8 cellular contexts compared by ENCODE assay signal in genomic region chr11:44565008-44565745, GRCh38.
A peak's percentile ranks its signal among the peaks of the same experiment; 100 is the strongest.
DNase-seq lines count a peak whose midpoint lies in the region; ATAC-seq lines count a peak whose summit lies in the region.

TSS of gene CD82 (plus strand) at chr11:44565663. CDS start at chr11:44594663, 29,000 bp downstream.

- DNase-seq in COLO829 (ENCODE audit: low spot score): peak; percentile 98
- peak; percentile 86 for DNase-seq in HS-5 (ENCODE audit: low read depth)
- peak; percentile 80 for DNase-seq in NK-92 (lab: John Stamatoyannopoulos, UW; ENCODE audit: unreplicated experiment)
- DNase-seq in activated CD8-positive, alpha-beta memory T cell treated with anti-CD3 and anti-CD28 coated beads for 24 hours: peak; percentile 99
- DNase-seq in effector CD8-positive, alpha-beta T cell (lab: John Stamatoyannopoulos, UW): peak; percentile 95
- peak; percentile 99 for DNase-seq in medulla oblongata (ENCODE audit: extremely low spot score)
- peak; percentile 93 for DNase-seq in stimulated activated CD8-positive, alpha-beta memory T cell treated with anti-CD3 and anti-CD28 coated beads, Interleukin-12 subunit alpha, Interleukin-12 subunit beta, amount 100 ng/mL, for 1 hour (ENCODE audit: low read depth)

- ATAC-seq in GM19468 (IDR thresholded peaks at IDR 0.05; ENCODE audit: extremely low read depth, unreplicated experiment): peak; percentile 59

Comparison
In these comparisons a context has a peak if more than half of its experiments do, and no peak if none do; other contexts are left out.
1. Peak in every context shown above with its lines: DNase-seq and ATAC-seq.